8 cellular contexts compared by ENCODE assay signal in the genomic region with DNA sequence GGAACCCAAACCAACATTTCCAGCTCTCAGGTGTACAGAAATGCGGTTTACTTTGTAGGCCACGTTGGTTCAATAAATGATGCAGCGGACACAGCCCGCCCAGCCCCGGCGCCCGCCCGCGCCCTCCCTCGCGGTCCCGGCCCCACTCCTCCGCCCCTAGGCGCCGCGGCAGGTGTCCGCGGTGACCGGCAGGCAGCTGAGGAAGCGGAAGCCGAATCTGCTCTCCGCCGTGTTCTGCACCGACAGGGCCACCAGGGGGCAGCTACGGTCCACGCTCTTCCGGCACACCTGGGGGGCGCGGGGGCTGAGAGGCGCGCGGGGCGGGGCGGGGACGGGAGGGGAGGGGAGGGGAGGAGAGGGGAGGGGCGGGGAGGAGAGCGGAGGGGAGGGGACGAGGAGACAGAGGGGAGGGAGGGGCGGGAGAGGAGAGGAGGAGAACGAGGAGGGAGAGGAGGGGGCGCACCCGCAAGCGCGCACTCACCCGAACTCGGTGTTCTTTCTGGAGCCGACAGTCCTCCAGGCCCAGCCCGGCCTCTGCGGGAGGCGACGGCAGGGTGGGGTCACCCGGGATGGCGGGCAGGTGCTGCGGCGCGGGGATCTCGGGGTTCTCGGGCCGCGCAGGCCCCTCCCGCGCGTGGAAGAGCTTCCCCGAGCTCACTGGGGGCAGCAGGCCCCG.
DNase-seq lines count a peak whose midpoint lies in the region; ATAC-seq and TF ChIP-seq lines count a peak whose summit lies in the region.

No MANE protein-coding gene starts in this region.

- H3K36me3 ChIP-seq in SU-DHL-6 (ENCODE audit: low read length) = no peaks in the 10 kb centered on the region
- no peaks in the 10 kb centered on the region for H3K36me3 ChIP-seq in iPS DF 6.9 (ENCODE audit: control insufficient read depth, insufficient read depth, low read length)

- H3K9me2 ChIP-seq in SU-DHL-6 (replicated peaks; ENCODE audit: insufficient read depth, low read length) = no peaks in the 10 kb centered on the region

- WGBS in iPS DF 6.9 (ENCODE audit: insufficient coverage, insufficient read length) = no CpG with 5 or more reads among the region's 65 CpGs

- peak; percentile 55 for TF ChIP-seq CTCF in SU-DHL-6 (IDR thresholded peaks at IDR 0.05; ENCODE audit: insufficient read depth, low read length, poor library complexity, severe bottlenecking)

- no peaks in the 10 kb centered on the region for H3K79me2 ChIP-seq in SU-DHL-6 (ENCODE audit: insufficient read depth, low read length)

- H3F3A ChIP-seq in SU-DHL-6 (ENCODE audit: insufficient read depth) = 0 out of 2 replicates have a peak, but pooled peaks cover 2% of the 10 kb centered on the region

- H3K27me3 ChIP-seq in SU-DHL-6 (ENCODE audit: low read length) = no peaks in the 10 kb centered on the region
- H3K27me3 ChIP-seq in iPS DF 6.9 (ENCODE audit: control insufficient read depth, insufficient read depth, low read length) = peaks cover 13% of the 10 kb centered on the region; the same call in 1 of the 2 replicates

- H3K4me3 ChIP-seq in SU-DHL-6 (ENCODE audit: insufficient read depth, low read length, poor library complexity, severe bottlenecking) = peak overlapping the region; percentile 26
- H3K4me3 ChIP-seq in iPS DF 6.9 (ENCODE audit: low read length) = peak overlapping the region; percentile 54; the same call in 1 of the 2 replicates

- H3K27ac ChIP-seq in SU-DHL-6 (ENCODE audit: low read depth, low read length) (no peak overlapping the region), iPS DF 6.9 (ENCODE audit: low read length) (no peak overlapping the region)

- peaks cover 8% of the 10 kb centered on the region for H3K4me1 ChIP-seq in iPS DF 6.9 (ENCODE audit: control insufficient read depth, insufficient read depth, low read length)

- peak overlapping the region; percentile 36; the same call in 1 of the 2 replicates for H3K9ac ChIP-seq in SU-DHL-6 (ENCODE audit: low read length)

- DNase-seq in AG08395 (ENCODE audit: low spot score) (peak; percentile 49), GM19238 (ENCODE audit: insufficient read length, low spot score) (peak; percentile 85), MV-4-11 (lab: John Stamatoyannopoulos, UW) (peak; percentile 30), iPS DF 6.9 (ENCODE audit: low read depth, low spot score) (peak; percentile 88)
- peak; percentile 55 for DNase-seq in activated naive CD8-positive, alpha-beta T cell treated with anti-CD3 and anti-CD28 coated beads, Interleukin-2, amount 50 U/mL, for 16 hours (ENCODE audit: low read depth, low spot score)
- DNase-seq in stimulated activated CD4-positive, alpha-beta T cell treated with anti-CD3 and anti-CD28 coated beads, Interleukin-12 subunit alpha, Interleukin-12 subunit beta, amount 100 ng/mL, for 4 hours = peak; percentile 78

- no peaks in the 10 kb centered on the region for H4K20me1 ChIP-seq in SU-DHL-6 (ENCODE audit: low read depth, low read length)

- no peaks in the 10 kb centered on the region for H3K9me3 ChIP-seq in SU-DHL-6 (ENCODE audit: insufficient read depth, low read length)
- no peaks in the 10 kb centered on the region for H3K9me3 ChIP-seq in iPS DF 6.9 (ENCODE audit: control insufficient read depth, insufficient read depth, low read length)

- peak overlapping the region; percentile 35 for H2AFZ ChIP-seq in SU-DHL-6 (ENCODE audit: low read depth, low read length, severe bottlenecking)

- peak overlapping the region; percentile 49 for H3K4me2 ChIP-seq in SU-DHL-6 (ENCODE audit: low read depth, low read length, poor library complexity, severe bottlenecking)

- no peak for ATAC-seq in GM19324 (IDR thresholded peaks at IDR 0.05; ENCODE audit: low FRiP score, unreplicated experiment)

Comparison
In these comparisons a context has a peak if more than half of its experiments do, and no peak if none do; other contexts are left out.
1. DNase-seq: peak in every context shown above with its lines; median percentile 88 in iPS DF 6.9; 85 in GM19238; 78 in stimulated activated CD4-positive, alpha-beta T cell treated with anti-CD3 and anti-CD28 coated beads, Interleukin-12 subunit alpha, Interleukin-12 subunit beta, amount 100 ng/mL, for 4 hours; 55 in activated naive CD8-positive, alpha-beta T cell treated with anti-CD3 and anti-CD28 coated beads, Interleukin-2, amount 50 U/mL, for 16 hours; 49 in AG08395; 30 in MV-4-11.